In the genomic region with DNA sequence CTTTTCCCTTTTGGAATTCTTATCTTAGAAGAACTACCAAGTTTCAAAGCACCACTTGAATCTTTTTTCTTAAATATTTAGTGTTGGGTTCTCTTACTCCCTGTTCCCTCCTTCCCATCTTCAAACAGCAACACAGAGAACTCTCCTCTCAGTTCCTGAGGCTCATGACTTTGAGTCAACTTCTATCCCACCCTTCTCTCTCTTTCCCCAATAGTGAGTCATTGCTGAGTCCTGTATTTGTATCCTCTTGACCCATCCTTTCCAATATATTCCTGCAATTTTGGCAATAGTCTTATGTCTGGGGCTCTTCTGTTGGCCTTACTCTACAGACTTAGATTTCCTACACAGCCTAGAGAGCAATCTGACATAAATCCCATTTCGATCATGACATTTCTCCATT, we compare ENCODE assay signal across 1 cellular context.
TF ChIP-seq lines count a peak whose summit lies in the region.

No MANE protein-coding gene starts in this region.

TF ChIP-seq in endothelial cell of umbilical vein, 7 proteins besides CTCF, POLR2A, EP300 and RAD21:
- TF ChIP-seq, protein P1, sequence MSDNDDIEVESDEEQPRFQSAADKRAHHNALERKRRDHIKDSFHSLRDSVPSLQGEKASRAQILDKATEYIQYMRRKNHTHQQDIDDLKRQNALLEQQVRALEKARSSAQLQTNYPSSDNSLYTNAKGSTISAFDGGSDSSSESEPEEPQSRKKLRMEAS (IDR thresholded peaks at IDR 0.05; ENCODE audit: insufficient read depth, insufficient read length) = no peak
- TF ChIP-seq POLR2AphosphoS5 (IDR thresholded peaks at IDR 0.05; ENCODE audit: insufficient read depth, low read depth, low read length) = no peak
- peak; percentile 30 for TF ChIP-seq FOS (IDR thresholded peaks at IDR 0.05; ENCODE audit: borderline replicate concordance, insufficient read depth, low read length)
